Comparison of ENCODE assay signal across 19 cellular contexts in genomic region chr15:75161106-75161505, GRCh38.
"Had no signal": no experiment of that assay in that cellular context is flagged by ENCODE, and none has a peak within 500 bp of the region (broad histone marks: within the 10 kb centered on the region; RNA-seq: fewer than 3 reads in every experiment).

No MANE protein-coding gene starts in this region.

- ATAC-seq: activated CD8-positive, alpha-beta T cell treated with anti-CD3 and anti-CD28 coated beads for 36 hours; activated T-cell treated with anti-CD3 and anti-CD28 coated beads, Interleukin-2, amount 50 U/mL, for 4 hours; activated T-helper 17 cell treated with anti-CD3 and anti-CD28 coated beads, Interleukin-2, amount 50 U/mL, for 72 hours; foreskin keratinocyte; naive thymus-derived CD4-positive, alpha-beta T cell had no signal

- DNase-seq: activated B cell treated with CpG ODN at 0.5 μM for 24 hours; activated CD4-positive, alpha-beta T cell treated with anti-CD3 and anti-CD28 coated beads, Interleukin-2, amount 50 U/mL, for 1 hour; activated CD8-positive, alpha-beta T cell treated with anti-CD3 and anti-CD28 coated beads for 36 hours; activated naive CD4-positive, alpha-beta T cell; activated T-cell treated with anti-CD3 and anti-CD28 coated beads, Interleukin-2, amount 50 U/mL, for 4 hours; central memory CD4-positive, alpha-beta T cell; endodermal cell; foreskin keratinocyte; islet precursor cell; left ventricle myocardium inferior; naive thymus-derived CD4-positive, alpha-beta T cell; occipital lobe; spleen; stimulated activated naive CD4-positive, alpha-beta T cell treated with Interleukin-2 at 50 U/mL for 16 hours; T-helper 9 cell; testis; trophoblast cell; uterus had no signal
